Comparison of ENCODE assay signal across 8 cellular contexts in the genomic region with DNA sequence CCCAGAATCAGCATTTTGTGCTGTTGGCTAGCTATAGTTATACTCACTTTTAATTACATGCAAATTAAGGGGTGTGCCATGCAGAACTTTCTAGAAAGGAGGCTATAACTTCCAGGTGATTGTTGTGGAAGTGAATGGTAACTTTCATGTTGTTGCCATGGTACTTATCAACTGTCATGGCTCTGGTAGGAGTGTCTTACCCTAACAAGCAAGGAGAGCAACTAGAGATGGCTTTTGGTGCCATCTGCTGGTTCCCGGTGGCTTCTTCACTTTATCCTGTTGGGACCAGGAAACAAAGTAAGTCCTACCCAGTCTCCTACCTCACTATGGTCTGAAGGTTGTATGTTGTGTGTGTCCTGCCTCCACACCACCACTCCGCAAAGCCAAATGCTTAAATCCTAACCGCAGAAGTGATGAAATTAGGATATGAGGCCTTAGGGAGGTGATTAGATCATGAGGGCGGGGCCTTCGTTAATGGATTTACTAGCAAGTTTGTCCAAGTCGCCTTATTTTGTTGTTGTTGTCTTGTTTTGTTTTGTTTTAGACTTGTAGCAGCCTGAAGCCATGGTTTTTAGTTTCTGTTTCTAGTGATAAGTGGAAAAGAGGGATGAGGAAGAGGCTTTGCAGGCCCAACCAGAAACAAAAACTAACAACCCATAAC. TPM values are rescaled to one million over a fixed set of nuclear protein-coding genes. Genes with fewer than 3 reads are reported as not detected.
DNase-seq lines count a peak whose midpoint lies in the region; ATAC-seq and TF ChIP-seq lines count a peak whose summit lies in the region.

No MANE protein-coding gene starts in this region.

- DNase-seq in COLO829 (ENCODE audit: low spot score), result peak; percentile 73
- DNase-seq in HCT116 (ENCODE audit: low read depth, low spot score), result peak; percentile 90
- DNase-seq in NCI-H2029 treated with DMSO at 0.1 percent for 48 hours (lab: John Stamatoyannopoulos, UW), result peak; percentile 84
- DNase-seq in T-helper 2 cell, result peak; percentile 43 to 93 (median 79)
- peak in 54 of 56 donors; percentile 1 to 90 (median 54) for DNase-seq in amygdala (lab: John Stamatoyannopoulos, UW)
- DNase-seq in left ventricle myocardium inferior, result peak; percentile 77
- peak; percentile 94 for DNase-seq in renal cortical epithelial cell (ENCODE audit: low read depth)

- intact Hi-C loops in HCT116 (cut with micrococcal nuclease) (loop anchor here (1.0 to 10.0 kb wide), 6 partner anchors 170 to 659 kb away; a partner anchor contains a TSS), left ventricle myocardium inferior (cut with micrococcal nuclease) (loop anchor here (5.0 to 10.0 kb wide), 2 partner anchors 169 to 591 kb away; no protein-coding TSS in a partner anchor)

- TF ChIP-seq RAD21 in HCT116 (IDR thresholded peaks at IDR 0.05; ENCODE audit: low read depth), result peak; percentile 97

- TF ChIP-seq CTCF in HCT116 (IDR thresholded peaks at IDR 0.05 in 2 of 3, conservative IDR thresholded peaks at IDR 0.05 in 1 of 3; ENCODE audit: borderline replicate concordance in 1 of 3, insufficient read depth in 1 of 3, low read depth in 2 of 3, low read length in 2 of 3), result peak; percentile 84 to 90 (median 89)
- peak; percentile 87 for TF ChIP-seq CTCF in left ventricle myocardium inferior (IDR thresholded peaks at IDR 0.05; ENCODE audit: borderline replicate concordance)

- CTCF ChIA-PET in HCT116 (lab: Charles Lee), result interaction anchor here (0.8 to 2.4 kb wide), 5 partner anchors 151 to 591 kb away, joined by 3 to 15 read pairs (median 5); a partner anchor contains a TSS

- BruUV-seq in HCT116 (replicated peaks; lab: Mats Ljungman, UMichigan), result no TSS peak

- no peaks in the 10 kb centered on the region for H3K9me2 ChIP-seq in HCT116 (ENCODE audit: insufficient read depth)

- H3K27me3 ChIP-seq in HCT116 (ENCODE audit: insufficient read depth, low read length), result no peaks in the 10 kb centered on the region
- no peaks in the 10 kb centered on the region for H3K27me3 ChIP-seq in left ventricle myocardium inferior (ENCODE audit: low read depth)

- no peaks in the 10 kb centered on the region for H3K36me3 ChIP-seq in HCT116 (ENCODE audit: control insufficient read depth in 1 of 2, insufficient read depth in 2 of 2, low read length in 2 of 2)
- no peaks in the 10 kb centered on the region for H3K36me3 ChIP-seq in left ventricle myocardium inferior

- H3K4me2 ChIP-seq in HCT116 (ENCODE audit: low read length), result no peak overlapping the region

- no peak overlapping the region for H3K4me3 ChIP-seq in HCT116 (replicated peaks in 1 of 2; ENCODE audit: low read depth in 1 of 2, low read length in 2 of 2)
- H3K4me3 ChIP-seq in left ventricle myocardium inferior, result no peak overlapping the region

- H2AFZ ChIP-seq in HCT116 (ENCODE audit: low read depth, low read length, poor library complexity, severe bottlenecking), result no peak overlapping the region

- no peaks in the 10 kb centered on the region for H4K20me1 ChIP-seq in HCT116 (ENCODE audit: insufficient read depth)

- H3K9ac ChIP-seq in HCT116 (ENCODE audit: low read length), result no peak overlapping the region

- H3K4me1 ChIP-seq in HCT116 (ENCODE audit: control insufficient read depth in 1 of 2, insufficient read depth in 2 of 2, low read length in 2 of 2) (no peaks in the 10 kb centered on the region), left ventricle myocardium inferior (peaks cover 13% of the 10 kb centered on the region)

- ATAC-seq in HCT116, result peak; percentile 100
- no peak for ATAC-seq in HG02840 (IDR thresholded peaks at IDR 0.05; ENCODE audit: low FRiP score, unreplicated experiment)

- H3K27ac ChIP-seq in HCT116 (ENCODE audit: low read depth, low read length), result no peak overlapping the region
- peak overlapping the region; percentile 42 for H3K27ac ChIP-seq in left ventricle myocardium inferior (replicated peaks)

- no peaks in the 10 kb centered on the region for H3K79me2 ChIP-seq in HCT116 (ENCODE audit: insufficient read depth, low read length)

- POLR2A ChIA-PET in HCT116 (lab: Charles Lee), result no interaction called here

- RAD21 ChIA-PET in HCT116 (lab: Charles Lee; ENCODE audit: low non-redundant PET in 1 of 2, low total read pairs in 2 of 2, uncharacterized antibody in 2 of 2, unreplicated experiment in 2 of 2), result interaction anchor here (0.7 to 1.1 kb wide), 2 partner anchors 30 to 591 kb away, joined by 3 to 4 read pairs; no protein-coding TSS in a partner anchor

- no peak for TF ChIP-seq POLR2A in HCT116 (IDR thresholded peaks at IDR 0.05; ENCODE audit: borderline replicate concordance, extremely low read depth, insufficient read depth, insufficient read length)

- H3K9me3 ChIP-seq in HCT116 (ENCODE audit: control insufficient read depth in 1 of 2, insufficient read depth in 1 of 2, low read depth in 1 of 2, low read length in 2 of 2), result peaks cover 0 to 4% of the 10 kb centered on the region in 2 experiments; a peak in 2 of 4 replicates
- no peaks in the 10 kb centered on the region for H3K9me3 ChIP-seq in left ventricle myocardium inferior (replicated peaks)

TF ChIP-seq in HCT116, 20 proteins besides CTCF, POLR2A, EP300 and RAD21:
- TF ChIP-seq CBX3 (IDR thresholded peaks at IDR 0.05; ENCODE audit: low read depth) (0 out of 2 replicates have a peak, but pooled peaks have one; percentile 20), YY1 (IDR thresholded peaks at IDR 0.05; ENCODE audit: extremely low read depth, insufficient replicate concordance, low read depth, low read length) (peak; percentile 51), FOSL1 (IDR thresholded peaks at IDR 0.05; ENCODE audit: low read depth) (no peak)

RNA-seq across cellular contexts. Expression of a gene that starts 22.6 kb away (rescaled TPM):
- total RNA-seq in HCT116 (2021; ENCODE audit: unreplicated experiment) (21.9 TPM), left ventricle myocardium inferior (10.0 TPM), renal cortical epithelial cell (9.7 and 16.7 TPM in 2 replicates)
- polyA plus RNA-seq in HCT116 (2012), result 19.6 and 23.4 TPM in 2 replicates

RNA-seq across cellular contexts. Expression of a gene that starts 27.7 kb away (rescaled TPM):
- total RNA-seq in HCT116 (2021; ENCODE audit: unreplicated experiment), result 1.2 TPM
- 0.60 and 0.74 TPM in 2 replicates for polyA plus RNA-seq in HCT116 (2012)
- 6.9 TPM for total RNA-seq in left ventricle myocardium inferior
- total RNA-seq in renal cortical epithelial cell, result 2.1 and 25.8 TPM in 2 replicates

RNA-seq across cellular contexts. Expression of a gene that starts 31.5 kb away (rescaled TPM):
- total RNA-seq in HCT116 (2021; ENCODE audit: unreplicated experiment) (335 TPM), left ventricle myocardium inferior (538 TPM), renal cortical epithelial cell (229 and 449 TPM in 2 replicates)
- 350 and 490 TPM in 2 replicates for polyA plus RNA-seq in HCT116 (2012)

RNA-seq across cellular contexts. Expression of a gene that starts 38.9 kb away (rescaled TPM):
- total RNA-seq in HCT116 (2021; ENCODE audit: unreplicated experiment) (78.9 TPM), left ventricle myocardium inferior (98.4 TPM), renal cortical epithelial cell (92.3 and 112 TPM in 2 replicates)
- 64.8 and 83.1 TPM in 2 replicates for polyA plus RNA-seq in HCT116 (2012)
